ENCODE assay signal across 20 cellular contexts in the genomic region with DNA sequence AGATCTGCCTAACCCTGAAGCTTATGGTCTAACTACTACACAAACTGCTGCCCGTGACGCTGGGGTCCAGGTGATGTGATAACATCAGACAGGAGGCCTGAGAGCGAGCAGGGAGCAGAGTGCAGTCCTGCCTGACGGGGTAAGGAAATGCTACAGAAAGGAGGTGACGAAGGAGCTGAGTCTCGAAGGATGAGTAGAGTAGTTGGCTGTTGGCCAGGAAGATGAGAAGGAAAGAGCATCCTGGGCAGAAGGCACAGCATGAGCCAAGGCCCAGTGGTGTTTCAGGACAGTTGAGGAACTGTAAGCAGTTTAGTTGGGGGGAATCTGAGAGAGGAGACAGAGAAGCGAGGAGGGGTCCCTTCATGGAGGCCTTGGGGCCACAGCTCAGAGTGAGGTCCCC.
A peak's percentile ranks its signal among the peaks of the same experiment; 100 is the strongest.
DNase-seq lines count a peak whose midpoint lies in the region; ATAC-seq and TF ChIP-seq lines count a peak whose summit lies in the region.
"Had no signal": no experiment of that assay in that cellular context is flagged by ENCODE, and none has a peak within 500 bp of the region (broad histone marks: within the 10 kb centered on the region; RNA-seq: fewer than 3 reads in every experiment).

No MANE protein-coding gene starts in this region.

- H3K4me3 Mint-ChIP-seq in stimulated activated naive CD8-positive, alpha-beta T cell treated with anti-CD3 and anti-CD28 coated beads, Interleukin-15, amount 100 ng/mL, for 72 hours = no peak overlapping the region
- no peak overlapping the region for H3K4me3 Mint-ChIP-seq in activated B cell treated with CpG ODN at 0.5 μM for 24 hours

- peak overlapping the region; percentile 38 to 63 for H3K27ac Mint-ChIP-seq in stimulated activated naive CD8-positive, alpha-beta T cell treated with anti-CD3 and anti-CD28 coated beads, Interleukin-15, amount 100 ng/mL, for 72 hours
- peak overlapping the region; percentile 81 for H3K27ac Mint-ChIP-seq in activated B cell treated with CpG ODN at 0.5 μM for 24 hours
- H3K27ac Mint-ChIP-seq: activated T-helper 2 cell treated with anti-CD3 and anti-CD28 coated beads, Interferon-gamma antibody, Interleukin-2, Interleukin-4, amounts not matched to agents 10 μg/mL and 5 μg/mL and 100 μg/mL, durations not matched to agents 14 hours and 24 hours and 36 hours had no signal

- H3K4me1 ChIP-seq in foreskin keratinocyte (no peaks in the 10 kb centered on the region), prostate gland (replicated peaks) (no peaks in the 10 kb centered on the region)
- H3K4me1 ChIP-seq: HAP-1 had no signal

- no peaks in the 10 kb centered on the region for H3K36me3 Mint-ChIP-seq in activated B cell treated with CpG ODN at 0.5 μM for 24 hours (ENCODE audit: low read depth)

- H3K4me1 Mint-ChIP-seq in stimulated activated naive CD8-positive, alpha-beta T cell treated with anti-CD3 and anti-CD28 coated beads, Interleukin-15, amount 100 ng/mL, for 72 hours = peaks cover 10% of the 10 kb centered on the region
- peaks cover 20% of the 10 kb centered on the region for H3K4me1 Mint-ChIP-seq in activated B cell treated with CpG ODN at 0.5 μM for 24 hours

- peaks cover 11 to 13% of the 10 kb centered on the region in 2 donors for H3K9me3 Mint-ChIP-seq in stimulated activated naive CD8-positive, alpha-beta T cell treated with anti-CD3 and anti-CD28 coated beads, Interleukin-15, amount 100 ng/mL, for 72 hours
- peaks cover 3% of the 10 kb centered on the region for H3K9me3 Mint-ChIP-seq in activated B cell treated with CpG ODN at 0.5 μM for 24 hours

- 84% methylated on average over 7 of the region's 7 CpGs for WGBS in prostate gland

- no peak overlapping the region for H3K4me3 ChIP-seq in prostate gland
- H3K4me3 ChIP-seq: HAP-1, lung, ovary had no signal

- CTCF ChIA-PET in activated B cell treated with CpG ODN at 0.5 μM for 24 hours (lab: Charles Lee) = interaction anchor here (1.4 kb wide), 1 partner anchor 12 kb away, joined by 3 read pairs; no protein-coding TSS in a partner anchor

- no peak for DNase-seq in stimulated activated naive CD8-positive, alpha-beta T cell treated with anti-CD3 and anti-CD28 coated beads, Interleukin-15, amount 100 ng/mL, for 72 hours
- DNase-seq in stimulated activated naive CD8-positive, alpha-beta T cell treated with anti-CD3 and anti-CD28 coated beads, Interleukin-15, Interleukin-2, amounts not matched to agents 100 U/mL and 50 U/mL, for 24 hours = no peak
- DNase-seq in activated B cell treated with CpG ODN at 0.5 μM for 24 hours (no peak), foreskin keratinocyte (peak; percentile 43 to 53), prostate gland (ENCODE audit: low spot score) (no peak)
- DNase-seq: DMS79, erythroblast, foreskin melanocyte, hippocampal formation, kidney, NCI-H1417 treated with DMSO at 0.1 percent for 48 hours, NCI-H510A, ovary, right cardiac atrium, T-helper 9 cell had no signal

- no peak for ATAC-seq in stimulated activated naive CD8-positive, alpha-beta T cell treated with anti-CD3 and anti-CD28 coated beads, Interleukin-15, amount 100 ng/mL, for 72 hours
- ATAC-seq in stimulated activated naive CD8-positive, alpha-beta T cell treated with anti-CD3 and anti-CD28 coated beads, Interleukin-15, Interleukin-2, amounts not matched to agents 100 U/mL and 50 U/mL, for 24 hours = no peak
- ATAC-seq in activated B cell treated with CpG ODN at 0.5 μM for 24 hours (ENCODE audit: low read depth) = no peak
- ATAC-seq in foreskin keratinocyte = peak; percentile 45
- no peak for ATAC-seq in GM21526 (IDR thresholded peaks at IDR 0.05; ENCODE audit: low FRiP score, unreplicated experiment)
- ATAC-seq in GM21423 (IDR thresholded peaks at IDR 0.05; ENCODE audit: unreplicated experiment) = no peak
- ATAC-seq: right cardiac atrium had no signal

- TF ChIP-seq POLR2A in prostate gland (IDR thresholded peaks at IDR 0.05) = no peak

- POLR2A ChIA-PET in activated B cell treated with CpG ODN at 0.5 μM for 24 hours (lab: Charles Lee) = no interaction called here

- H3K36me3 ChIP-seq in prostate gland = no peaks in the 10 kb centered on the region
- H3K36me3 ChIP-seq: HAP-1, ovary had no signal

- H3K27me3 Mint-ChIP-seq in stimulated activated naive CD8-positive, alpha-beta T cell treated with anti-CD3 and anti-CD28 coated beads, Interleukin-15, amount 100 ng/mL, for 72 hours = peaks cover 8% of the 10 kb centered on the region
- H3K27me3 Mint-ChIP-seq in activated B cell treated with CpG ODN at 0.5 μM for 24 hours = no peaks in the 10 kb centered on the region

- H3K27me3 ChIP-seq in foreskin keratinocyte = peaks cover 2% of the 10 kb centered on the region
- no peaks in the 10 kb centered on the region for H3K27me3 ChIP-seq in prostate gland (replicated peaks; ENCODE audit: insufficient read depth)
- H3K27me3 ChIP-seq: ovary had no signal

- H3K27ac ChIP-seq in foreskin keratinocyte = no peak overlapping the region
- H3K27ac ChIP-seq in prostate gland = no peak overlapping the region
- H3K27ac ChIP-seq: ovary had no signal

- intact Hi-C loops in activated B cell treated with CpG ODN at 0.5 μM for 24 hours (cut with micrococcal nuclease) (no loop called here), prostate gland (cut with DNase I) (no loop called here)

- H3K9me3 ChIP-seq in prostate gland = no peaks in the 10 kb centered on the region
- H3K9me3 ChIP-seq: HAP-1, ovary had no signal

- no peak for TF ChIP-seq CTCF in activated B cell treated with CpG ODN at 0.5 μM for 24 hours (IDR thresholded peaks at IDR 0.05)
- no peak for TF ChIP-seq CTCF in foreskin keratinocyte (conservative IDR thresholded peaks at IDR 0.05)
- TF ChIP-seq CTCF in prostate gland (IDR thresholded peaks at IDR 0.05) = no peak

Comparison
In these comparisons a context has a peak if more than half of its experiments do, and no peak if none do; other contexts are left out.
1. DNase-seq: peak in foreskin keratinocyte (2 of 2); none in stimulated activated naive CD8-positive, alpha-beta T cell treated with anti-CD3 and anti-CD28 coated beads, Interleukin-15, amount 100 ng/mL, for 72 hours (0 of 2), stimulated activated naive CD8-positive, alpha-beta T cell treated with anti-CD3 and anti-CD28 coated beads, Interleukin-15, Interleukin-2, amounts not matched to agents 100 U/mL and 50 U/mL, for 24 hours (single experiment), activated B cell treated with CpG ODN at 0.5 μM for 24 hours (single experiment) and prostate gland (single experiment).